In genomic region chr3:47037302-47037701, GRCh38 we compare ENCODE assay signal across 8 cellular contexts. TPM values are rescaled to one million over a fixed set of nuclear protein-coding genes. Genes with fewer than 3 reads are reported as not detected.
DNase-seq lines count a peak whose midpoint lies in the region; ATAC-seq and TF ChIP-seq lines count a peak whose summit lies in the region.
"Not testable (repeated sequence)": the region's sequence is repeated elsewhere in the genome, so short reads cannot be mapped to it uniquely, and the experiment has no call there.

No MANE protein-coding gene starts in this region.

- not testable (repeated sequence) for DNase-seq in CD4-positive, CD25-positive, alpha-beta regulatory T cell; activated CD4-positive, alpha-beta T cell treated with anti-CD3 and anti-CD28 coated beads, Interleukin-2, amount 10 ng/mL, durations not matched to agents 7 days and 5 days; activated T-helper 1 cell treated with anti-CD3 and anti-CD28 coated beads, Interleukin-12 subunit alpha, Interleukin-12 subunit beta, Interleukin-2, Interleukin-4 antibody, amounts not matched to agents 30 ng/mL and 10 ng/mL and 1 ng/mL, durations not matched to agents 14 hours and 24 hours and 36 hours (ENCODE audit: low spot score); activated naive CD8-positive, alpha-beta T cell treated with anti-CD3 and anti-CD28 coated beads for 36 hours; epithelial cell of prostate (ENCODE audit: low read depth, low spot score); stimulated activated effector memory CD8-positive, alpha-beta T cell treated with anti-CD3 and anti-CD28 coated beads, Interleukin-12 subunit alpha, Interleukin-12 subunit beta, amount 100 ng/mL, for 72 hours (ENCODE audit: low spot score in 2 of 2)

- peaks cover 13% of the 10 kb centered on the region for H3F3A ChIP-seq in SU-DHL-6 (ENCODE audit: insufficient read depth)

- H3K27me3 ChIP-seq in CD4-positive, CD25-positive, alpha-beta regulatory T cell (ENCODE audit: control insufficient read depth, insufficient read depth, low read length); SU-DHL-6 (ENCODE audit: low read length): not testable (repeated sequence)

- TF ChIP-seq CTCF in HEK293 (tag by site-specific recombination; IDR thresholded peaks at IDR 0.05); SU-DHL-6 (IDR thresholded peaks at IDR 0.05; ENCODE audit: insufficient read depth, low read length, poor library complexity, severe bottlenecking): not testable (repeated sequence)

- intact Hi-C loops in activated T-helper 1 cell treated with anti-CD3 and anti-CD28 coated beads, Interleukin-12 subunit alpha, Interleukin-12 subunit beta, Interleukin-2, Interleukin-4 antibody, amounts not matched to agents 30 ng/mL and 10 ng/mL and 1 ng/mL, durations not matched to agents 14 hours and 24 hours and 36 hours (cut with micrococcal nuclease), result loop anchor here (1.0 to 5.0 kb wide), 2 partner anchors 20 to 245 kb away; partner anchors contain the start of genes KIF9 and KLHL18

- peaks cover 62% of the 10 kb centered on the region for H3K36me3 ChIP-seq in CD4-positive, CD25-positive, alpha-beta regulatory T cell (ENCODE audit: control insufficient read depth, insufficient read depth, low read length)
- H3K36me3 ChIP-seq in HEK293 (ENCODE audit: control insufficient read depth in 2 of 2, insufficient read depth in 1 of 2, low read length in 2 of 2) (peaks cover 25 to 72% of the 10 kb centered on the region in 2 experiments), SU-DHL-6 (ENCODE audit: low read length) (peaks cover 41% of the 10 kb centered on the region)

- POLR2A ChIA-PET in HEK293 (lab: Yijun Ruan, JAX); activated CD4-positive, alpha-beta T cell treated with anti-CD3 and anti-CD28 coated beads, Interleukin-2, amount 10 ng/mL, durations not matched to agents 7 days and 5 days (lab: Charles Lee): not testable (repeated sequence)

- peaks cover 45% of the 10 kb centered on the region for H3K36me3 Mint-ChIP-seq in CD4-positive, CD25-positive, alpha-beta regulatory T cell
- peaks cover 64% of the 10 kb centered on the region for H3K36me3 Mint-ChIP-seq in activated CD4-positive, alpha-beta T cell treated with anti-CD3 and anti-CD28 coated beads, Interleukin-2, amount 10 ng/mL, durations not matched to agents 7 days and 5 days (ENCODE audit: low read depth)
- peaks cover 52% of the 10 kb centered on the region for H3K36me3 Mint-ChIP-seq in activated T-helper 1 cell treated with anti-CD3 and anti-CD28 coated beads, Interleukin-12 subunit alpha, Interleukin-12 subunit beta, Interleukin-2, Interleukin-4 antibody, amounts not matched to agents 30 ng/mL and 10 ng/mL and 1 ng/mL, durations not matched to agents 14 hours and 24 hours and 36 hours (ENCODE audit: low read depth)
- H3K36me3 Mint-ChIP-seq in activated naive CD8-positive, alpha-beta T cell treated with anti-CD3 and anti-CD28 coated beads for 36 hours, result peaks cover 56% of the 10 kb centered on the region
- peaks cover 100% of the 10 kb centered on the region for H3K36me3 Mint-ChIP-seq in stimulated activated effector memory CD8-positive, alpha-beta T cell treated with anti-CD3 and anti-CD28 coated beads, Interleukin-12 subunit alpha, Interleukin-12 subunit beta, amount 100 ng/mL, for 72 hours

- H3K4me3 Mint-ChIP-seq in CD4-positive, CD25-positive, alpha-beta regulatory T cell, result peak overlapping the region; percentile 0 to 69 (median 58)
- not testable (repeated sequence) for H3K4me3 Mint-ChIP-seq in activated CD4-positive, alpha-beta T cell treated with anti-CD3 and anti-CD28 coated beads, Interleukin-2, amount 10 ng/mL, durations not matched to agents 7 days and 5 days; activated T-helper 1 cell treated with anti-CD3 and anti-CD28 coated beads, Interleukin-12 subunit alpha, Interleukin-12 subunit beta, Interleukin-2, Interleukin-4 antibody, amounts not matched to agents 30 ng/mL and 10 ng/mL and 1 ng/mL, durations not matched to agents 14 hours and 24 hours and 36 hours; activated naive CD8-positive, alpha-beta T cell treated with anti-CD3 and anti-CD28 coated beads for 36 hours
- peak overlapping the region; percentile 31 for H3K4me3 Mint-ChIP-seq in stimulated activated effector memory CD8-positive, alpha-beta T cell treated with anti-CD3 and anti-CD28 coated beads, Interleukin-12 subunit alpha, Interleukin-12 subunit beta, amount 100 ng/mL, for 72 hours

- peak overlapping the region; percentile 98 for H3K27ac Mint-ChIP-seq in CD4-positive, CD25-positive, alpha-beta regulatory T cell
- H3K27ac Mint-ChIP-seq in activated CD4-positive, alpha-beta T cell treated with anti-CD3 and anti-CD28 coated beads, Interleukin-2, amount 10 ng/mL, durations not matched to agents 7 days and 5 days, result peak overlapping the region; percentile 89
- peak overlapping the region; percentile 61 for H3K27ac Mint-ChIP-seq in activated T-helper 1 cell treated with anti-CD3 and anti-CD28 coated beads, Interleukin-12 subunit alpha, Interleukin-12 subunit beta, Interleukin-2, Interleukin-4 antibody, amounts not matched to agents 30 ng/mL and 10 ng/mL and 1 ng/mL, durations not matched to agents 14 hours and 24 hours and 36 hours
- H3K27ac Mint-ChIP-seq in activated naive CD8-positive, alpha-beta T cell treated with anti-CD3 and anti-CD28 coated beads for 36 hours, result peak overlapping the region; percentile 76
- peak overlapping the region; percentile 85 for H3K27ac Mint-ChIP-seq in stimulated activated effector memory CD8-positive, alpha-beta T cell treated with anti-CD3 and anti-CD28 coated beads, Interleukin-12 subunit alpha, Interleukin-12 subunit beta, amount 100 ng/mL, for 72 hours

- CTCF ChIA-PET in HEK293 (lab: Yijun Ruan, JAX); activated CD4-positive, alpha-beta T cell treated with anti-CD3 and anti-CD28 coated beads, Interleukin-2, amount 10 ng/mL, durations not matched to agents 7 days and 5 days (lab: Charles Lee): not testable (repeated sequence)

- not testable (repeated sequence) for H3K9me3 ChIP-seq in CD4-positive, CD25-positive, alpha-beta regulatory T cell (ENCODE audit: control insufficient read depth in 2 of 2, low read length in 2 of 2); HEK293 (ENCODE audit: control insufficient read depth, insufficient read depth, low read depth, low read length); SU-DHL-6 (ENCODE audit: insufficient read depth, low read length)

- H4K20me1 ChIP-seq in SU-DHL-6 (ENCODE audit: low read depth, low read length), result not testable (repeated sequence)

- H3K4me1 ChIP-seq in CD4-positive, CD25-positive, alpha-beta regulatory T cell (ENCODE audit: control insufficient read depth, insufficient read depth, low read length, poor library complexity, severe bottlenecking), result peaks cover 14% of the 10 kb centered on the region
- not testable (repeated sequence) for H3K4me1 ChIP-seq in HEK293 (ENCODE audit: control insufficient read depth, insufficient read depth, low read length)

- H3K9me2 ChIP-seq in SU-DHL-6 (replicated peaks; ENCODE audit: insufficient read depth, low read length), result not testable (repeated sequence)

- ATAC-seq in CD4-positive, CD25-positive, alpha-beta regulatory T cell (ENCODE audit: low read depth in 2 of 2); stimulated activated effector memory CD8-positive, alpha-beta T cell treated with anti-CD3 and anti-CD28 coated beads, Interleukin-12 subunit alpha, Interleukin-12 subunit beta, amount 100 ng/mL, for 72 hours: not testable (repeated sequence)

- H2AFZ ChIP-seq in SU-DHL-6 (ENCODE audit: low read depth, low read length, severe bottlenecking), result not testable (repeated sequence)

- not testable (repeated sequence) for H3K79me2 ChIP-seq in SU-DHL-6 (ENCODE audit: insufficient read depth, low read length)

- peak overlapping the region; percentile 55 for H3K4me3 ChIP-seq in CD4-positive, CD25-positive, alpha-beta regulatory T cell (ENCODE audit: low read depth, low read length)
- not testable (repeated sequence) for H3K4me3 ChIP-seq in HEK293 (ENCODE audit: low read depth, low read length); SU-DHL-6 (ENCODE audit: insufficient read depth, low read length, poor library complexity, severe bottlenecking)

- H3K4me2 ChIP-seq in SU-DHL-6 (ENCODE audit: low read depth, low read length, poor library complexity, severe bottlenecking), result not testable (repeated sequence)

- H3K9ac ChIP-seq in SU-DHL-6 (ENCODE audit: low read length), result not testable (repeated sequence)

- H3K9me3 Mint-ChIP-seq in CD4-positive, CD25-positive, alpha-beta regulatory T cell; activated CD4-positive, alpha-beta T cell treated with anti-CD3 and anti-CD28 coated beads, Interleukin-2, amount 10 ng/mL, durations not matched to agents 7 days and 5 days; activated T-helper 1 cell treated with anti-CD3 and anti-CD28 coated beads, Interleukin-12 subunit alpha, Interleukin-12 subunit beta, Interleukin-2, Interleukin-4 antibody, amounts not matched to agents 30 ng/mL and 10 ng/mL and 1 ng/mL, durations not matched to agents 14 hours and 24 hours and 36 hours; activated naive CD8-positive, alpha-beta T cell treated with anti-CD3 and anti-CD28 coated beads for 36 hours; stimulated activated effector memory CD8-positive, alpha-beta T cell treated with anti-CD3 and anti-CD28 coated beads, Interleukin-12 subunit alpha, Interleukin-12 subunit beta, amount 100 ng/mL, for 72 hours: not testable (repeated sequence)

- peaks cover 20 to 37% (median 25%) of the 10 kb centered on the region in 4 donors for H3K4me1 Mint-ChIP-seq in CD4-positive, CD25-positive, alpha-beta regulatory T cell
- peaks cover 26% of the 10 kb centered on the region for H3K4me1 Mint-ChIP-seq in activated CD4-positive, alpha-beta T cell treated with anti-CD3 and anti-CD28 coated beads, Interleukin-2, amount 10 ng/mL, durations not matched to agents 7 days and 5 days
- H3K4me1 Mint-ChIP-seq in activated T-helper 1 cell treated with anti-CD3 and anti-CD28 coated beads, Interleukin-12 subunit alpha, Interleukin-12 subunit beta, Interleukin-2, Interleukin-4 antibody, amounts not matched to agents 30 ng/mL and 10 ng/mL and 1 ng/mL, durations not matched to agents 14 hours and 24 hours and 36 hours (ENCODE audit: low read depth), result peaks cover 11% of the 10 kb centered on the region
- H3K4me1 Mint-ChIP-seq in activated naive CD8-positive, alpha-beta T cell treated with anti-CD3 and anti-CD28 coated beads for 36 hours, result peaks cover 31% of the 10 kb centered on the region
- H3K4me1 Mint-ChIP-seq in stimulated activated effector memory CD8-positive, alpha-beta T cell treated with anti-CD3 and anti-CD28 coated beads, Interleukin-12 subunit alpha, Interleukin-12 subunit beta, amount 100 ng/mL, for 72 hours, result peaks cover 19% of the 10 kb centered on the region

- H3K27ac ChIP-seq in CD4-positive, CD25-positive, alpha-beta regulatory T cell (ENCODE audit: insufficient read depth, low read length, poor library complexity, severe bottlenecking), result peak overlapping the region; percentile 69
- not testable (repeated sequence) for H3K27ac ChIP-seq in HEK293 (ENCODE audit: extremely low read depth, low read depth, low read length)
- peak overlapping the region; percentile 76 for H3K27ac ChIP-seq in SU-DHL-6 (ENCODE audit: low read depth, low read length)
- H3K27ac ChIP-seq in epithelial cell of prostate, result peak overlapping the region; percentile 24

- H3K27me3 Mint-ChIP-seq in CD4-positive, CD25-positive, alpha-beta regulatory T cell; activated CD4-positive, alpha-beta T cell treated with anti-CD3 and anti-CD28 coated beads, Interleukin-2, amount 10 ng/mL, durations not matched to agents 7 days and 5 days; activated T-helper 1 cell treated with anti-CD3 and anti-CD28 coated beads, Interleukin-12 subunit alpha, Interleukin-12 subunit beta, Interleukin-2, Interleukin-4 antibody, amounts not matched to agents 30 ng/mL and 10 ng/mL and 1 ng/mL, durations not matched to agents 14 hours and 24 hours and 36 hours (ENCODE audit: insufficient read depth); activated naive CD8-positive, alpha-beta T cell treated with anti-CD3 and anti-CD28 coated beads for 36 hours: not testable (repeated sequence)

RNA-seq across cellular contexts. Expression of gene NBEAL2, which starts 57.8 kb away (rescaled TPM):
- total RNA-seq in CD4-positive, CD25-positive, alpha-beta regulatory T cell, result 429 TPM
- polyA plus RNA-seq in CD4-positive, CD25-positive, alpha-beta regulatory T cell, result 10 to 100 TPM in 2 of 4 donors, 1 to 10 TPM in 2; 4.7 to 13.5 (median 8.6) TPM
- total RNA-seq in activated CD4-positive, alpha-beta T cell treated with anti-CD3 and anti-CD28 coated beads, Interleukin-2, amount 10 ng/mL, durations not matched to agents 7 days and 5 days, result 100 to 1,000 TPM; 194 to 212 TPM
- 118 and 119 TPM in 2 replicates for total RNA-seq in activated T-helper 1 cell treated with anti-CD3 and anti-CD28 coated beads, Interleukin-12 subunit alpha, Interleukin-12 subunit beta, Interleukin-2, Interleukin-4 antibody, amounts not matched to agents 30 ng/mL and 10 ng/mL and 1 ng/mL, durations not matched to agents 14 hours and 24 hours and 36 hours
- total RNA-seq in activated naive CD8-positive, alpha-beta T cell treated with anti-CD3 and anti-CD28 coated beads for 36 hours, result 10 to 100 TPM; 63.1 to 67.4 TPM
